In the genomic region with DNA sequence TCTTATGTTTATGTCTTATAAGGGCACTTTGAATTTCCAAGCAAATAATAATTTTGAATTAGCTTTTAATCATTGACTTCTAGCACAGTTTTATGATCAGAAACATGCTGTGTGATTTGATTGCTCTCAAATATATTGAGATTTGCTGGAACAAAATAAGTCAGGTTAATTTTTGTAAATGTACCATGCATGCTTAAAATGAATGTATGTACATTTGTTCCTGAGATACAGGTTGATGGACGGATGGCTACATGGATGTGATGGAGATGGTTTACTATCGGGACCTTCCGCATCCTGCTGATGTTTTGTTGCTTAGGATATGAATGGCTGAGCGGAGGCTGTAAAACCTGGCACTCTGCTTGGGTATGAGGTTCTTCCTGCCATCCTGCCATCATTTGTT, we compare ENCODE assay signal across 8 cellular contexts. TPM values are rescaled to one million over a fixed set of nuclear protein-coding genes. Genes with fewer than 3 reads are reported as not detected.
DNase-seq lines count a peak whose midpoint lies in the region; ATAC-seq and TF ChIP-seq lines count a peak whose summit lies in the region.
"Not testable (repeated sequence)": the region's sequence is repeated elsewhere in the genome, so short reads cannot be mapped to it uniquely, and the experiment has no call there.

A gene (plus strand): TSS at position 301 of the 400 bp plus-strand sequence. CDS start 0 bp downstream, at position 301.

- H3K27me3 ChIP-seq in CD8-positive, alpha-beta memory T cell (ENCODE audit: insufficient read depth, low read length, poor library complexity, severe bottlenecking); ovary; thymus (ENCODE audit: control insufficient read depth, insufficient read depth): not testable (repeated sequence)

- TF ChIP-seq CTCF in lower leg skin (IDR thresholded peaks at IDR 0.05); ovary (IDR thresholded peaks at IDR 0.05): not testable (repeated sequence)

- no CpG with 5 or more reads among the region's 4 CpGs for WGBS in lower leg skin, 2 donors
- WGBS in ovary, 3 donors: no CpG with 5 or more reads among the region's 4 CpGs
- no CpG with 5 or more reads among the region's 4 CpGs for WGBS in thymus

- H3K4me3 Mint-ChIP-seq in CD8-positive, alpha-beta memory T cell; activated T-helper 1 cell treated with anti-CD3 and anti-CD28 coated beads, Interleukin-12 subunit alpha, Interleukin-12 subunit beta, Interleukin-2, Interleukin-4 antibody, amounts not matched to agents 30 ng/mL and 10 ng/mL and 1 ng/mL, durations not matched to agents 14 hours and 24 hours and 36 hours: not testable (repeated sequence)

- not testable (repeated sequence) for ATAC-seq in Right ventricle myocardium inferior

- not testable (repeated sequence) for H3K4me1 ChIP-seq in CD8-positive, alpha-beta memory T cell (ENCODE audit: insufficient read depth, low read length); ovary (ENCODE audit: insufficient read depth); thymus (ENCODE audit: control insufficient read depth, insufficient read depth, low read length)

- H3K27me3 Mint-ChIP-seq in CD8-positive, alpha-beta memory T cell; activated T-helper 1 cell treated with anti-CD3 and anti-CD28 coated beads, Interleukin-12 subunit alpha, Interleukin-12 subunit beta, Interleukin-2, Interleukin-4 antibody, amounts not matched to agents 30 ng/mL and 10 ng/mL and 1 ng/mL, durations not matched to agents 14 hours and 24 hours and 36 hours (ENCODE audit: insufficient read depth): not testable (repeated sequence)

- not testable (repeated sequence) for TF ChIP-seq POLR2A in lower leg skin (IDR thresholded peaks at IDR 0.05); ovary (IDR thresholded peaks at IDR 0.05)

- intact Hi-C loops in activated T-helper 1 cell treated with anti-CD3 and anti-CD28 coated beads, Interleukin-12 subunit alpha, Interleukin-12 subunit beta, Interleukin-2, Interleukin-4 antibody, amounts not matched to agents 30 ng/mL and 10 ng/mL and 1 ng/mL, durations not matched to agents 14 hours and 24 hours and 36 hours (cut with micrococcal nuclease); Right ventricle myocardium inferior (cut with DNase I); lower leg skin (cut with DNase I; ENCODE audit: low total_unique reads); ovary (cut with DNase I): not testable (repeated sequence)

- H3K36me3 Mint-ChIP-seq in CD8-positive, alpha-beta memory T cell; activated T-helper 1 cell treated with anti-CD3 and anti-CD28 coated beads, Interleukin-12 subunit alpha, Interleukin-12 subunit beta, Interleukin-2, Interleukin-4 antibody, amounts not matched to agents 30 ng/mL and 10 ng/mL and 1 ng/mL, durations not matched to agents 14 hours and 24 hours and 36 hours (ENCODE audit: low read depth): not testable (repeated sequence)

- POLR2A ChIA-PET in CD8-positive, alpha-beta memory T cell (lab: Charles Lee): not testable (repeated sequence)

- not testable (repeated sequence) for H3K9me3 ChIP-seq in CD8-positive, alpha-beta memory T cell (ENCODE audit: low read length); ovary; thymus (ENCODE audit: control insufficient read depth)

- not testable (repeated sequence) for H3K27ac Mint-ChIP-seq in CD8-positive, alpha-beta memory T cell; activated T-helper 1 cell treated with anti-CD3 and anti-CD28 coated beads, Interleukin-12 subunit alpha, Interleukin-12 subunit beta, Interleukin-2, Interleukin-4 antibody, amounts not matched to agents 30 ng/mL and 10 ng/mL and 1 ng/mL, durations not matched to agents 14 hours and 24 hours and 36 hours

- H3K9me3 Mint-ChIP-seq in CD8-positive, alpha-beta memory T cell; activated T-helper 1 cell treated with anti-CD3 and anti-CD28 coated beads, Interleukin-12 subunit alpha, Interleukin-12 subunit beta, Interleukin-2, Interleukin-4 antibody, amounts not matched to agents 30 ng/mL and 10 ng/mL and 1 ng/mL, durations not matched to agents 14 hours and 24 hours and 36 hours: not testable (repeated sequence)

- not testable (repeated sequence) for H3K36me3 ChIP-seq in CD8-positive, alpha-beta memory T cell (ENCODE audit: insufficient read depth, low read length); ovary; thymus (ENCODE audit: control insufficient read depth, insufficient read depth)

- not testable (repeated sequence) for DNase-seq in CD8-positive, alpha-beta memory T cell; RPMI7951 (ENCODE audit: low read depth); activated T-helper 1 cell treated with anti-CD3 and anti-CD28 coated beads, Interleukin-12 subunit alpha, Interleukin-12 subunit beta, Interleukin-2, Interleukin-4 antibody, amounts not matched to agents 30 ng/mL and 10 ng/mL and 1 ng/mL, durations not matched to agents 14 hours and 24 hours and 36 hours (ENCODE audit: low spot score); dermis blood vessel endothelial cell; Right ventricle myocardium inferior (ENCODE audit: missing footprints); lower leg skin (ENCODE audit: low spot score in 2 of 2); ovary

- TF ChIP-seq EP300 in ovary (IDR thresholded peaks at IDR 0.05): not testable (repeated sequence)

- H3K27ac ChIP-seq in CD8-positive, alpha-beta memory T cell (ENCODE audit: low read depth, low read length); ovary; thymus (ENCODE audit: low read depth): not testable (repeated sequence)

- not testable (repeated sequence) for H3K4me1 Mint-ChIP-seq in CD8-positive, alpha-beta memory T cell; activated T-helper 1 cell treated with anti-CD3 and anti-CD28 coated beads, Interleukin-12 subunit alpha, Interleukin-12 subunit beta, Interleukin-2, Interleukin-4 antibody, amounts not matched to agents 30 ng/mL and 10 ng/mL and 1 ng/mL, durations not matched to agents 14 hours and 24 hours and 36 hours (ENCODE audit: low read depth)

- H3K4me3 ChIP-seq in CD8-positive, alpha-beta memory T cell (ENCODE audit: low read length); lower leg skin (ENCODE audit: low read depth, poor library complexity, severe bottlenecking); ovary; thymus (ENCODE audit: low read length): not testable (repeated sequence)

- CTCF ChIA-PET in CD8-positive, alpha-beta memory T cell (lab: Charles Lee): not testable (repeated sequence)

RNA-seq across cellular contexts. Expression of the gene that starts here (rescaled TPM):
- total RNA-seq in CD8-positive, alpha-beta memory T cell: 10 to 100 TPM; 69.2 to 71.0 TPM
- polyA plus RNA-seq in CD8-positive, alpha-beta memory T cell: 4.1 TPM
- total RNA-seq in RPMI7951 (2014; rRNA removed; shearing (Covaris generic)): 15.6 and 17.1 TPM in 2 replicates
- total RNA-seq in activated T-helper 1 cell treated with anti-CD3 and anti-CD28 coated beads, Interleukin-12 subunit alpha, Interleukin-12 subunit beta, Interleukin-2, Interleukin-4 antibody, amounts not matched to agents 30 ng/mL and 10 ng/mL and 1 ng/mL, durations not matched to agents 14 hours and 24 hours and 36 hours: 101 and 105 TPM in 2 replicates
- 33.8 and 37.8 TPM in 2 replicates for total RNA-seq in dermis blood vessel endothelial cell
- total RNA-seq in Right ventricle myocardium inferior: 45.3 TPM
- 10 to 100 TPM; 43.1 to 74.3 (median 57.7) TPM for total RNA-seq in lower leg skin
- 100 to 1,000 TPM in 5 of 7 donors, 10 to 100 TPM in 2; 38.6 to 165 (median 142) TPM for total RNA-seq in ovary
- polyA plus RNA-seq in ovary: 100 to 1,000 TPM; 104 to 120 TPM
- polyA plus RNA-seq in thymus: 134 TPM

Comparison
In these comparisons a context has a peak if more than half of its experiments do, and no peak if none do; other contexts are left out.
1. RNA of the gene that starts here (polyA plus RNA-seq): 134 TPM in thymus (single experiment) and 104 to 120 TPM in ovary; 4.1 TPM in CD8-positive, alpha-beta memory T cell (single experiment); every median in the first group is over 10 times any median in the second.